In the genomic region with DNA sequence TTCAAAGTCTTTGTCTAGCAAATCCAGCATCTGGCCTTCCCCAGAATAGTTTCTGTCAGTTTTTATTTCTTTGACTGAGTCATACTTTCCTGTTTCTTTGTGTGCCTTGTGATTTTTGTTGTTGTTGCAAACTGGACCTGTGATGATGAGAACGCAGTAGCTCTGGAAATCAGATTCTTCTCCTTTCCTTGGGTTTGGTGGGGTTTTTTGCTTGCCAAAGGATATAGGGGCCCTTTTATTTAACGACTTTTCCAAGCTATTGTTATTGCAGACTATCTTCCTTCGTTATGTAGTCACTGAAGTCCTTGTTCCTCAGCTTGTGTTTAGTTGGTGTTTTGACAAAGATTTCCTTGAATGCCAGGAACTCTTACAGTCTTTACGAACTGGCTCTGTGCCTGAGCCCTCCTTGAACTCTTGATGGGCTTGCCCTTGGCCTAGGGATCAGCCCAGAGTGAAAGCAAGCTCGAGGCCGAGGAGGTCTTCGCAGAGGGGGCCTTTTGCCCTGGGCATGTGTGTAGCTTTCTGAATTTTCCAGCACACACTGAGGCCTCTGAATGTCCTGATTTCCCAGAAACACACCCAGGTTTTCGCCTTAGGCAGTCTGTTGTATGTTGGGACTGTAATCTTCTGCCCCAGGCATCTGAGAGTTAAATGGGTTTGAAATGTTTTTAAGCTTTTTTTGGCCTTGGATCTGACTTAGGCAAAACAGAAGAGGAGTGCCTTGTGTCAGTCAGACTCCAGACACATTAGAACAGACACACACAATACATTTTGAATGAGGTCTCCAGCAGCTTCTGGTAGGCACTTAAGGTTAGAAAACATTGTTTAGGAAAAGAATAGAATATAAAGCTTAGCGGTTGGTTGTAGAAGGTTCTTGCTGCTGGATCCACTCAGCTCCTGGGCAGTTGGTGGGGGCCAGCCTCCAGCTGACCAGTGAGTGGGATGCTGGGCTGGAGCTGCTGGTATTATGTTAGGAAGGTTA, we compare ENCODE assay signal across 1 cellular context.
TF ChIP-seq lines count a peak whose summit lies in the region.

No MANE protein-coding gene starts in this region.

TF ChIP-seq in SK-N-SH, 30 proteins besides CTCF, POLR2A, EP300 and RAD21 (continued from another document):
- no peak for TF ChIP-seq NRF1 (IDR thresholded peaks at IDR 0.05; ENCODE audit: low read depth, low read length)
- TF ChIP-seq JUND (IDR thresholded peaks at IDR 0.05), result peak; percentile 67; the same call in 1 of the 2 replicates
- TF ChIP-seq GATA2 (CRISPR knock-in tag; IDR thresholded peaks at IDR 0.05), result no peak
- TF ChIP-seq YY1 (IDR thresholded peaks at IDR 0.05; ENCODE audit: low read depth), result no peak
- no peak for TF ChIP-seq FOXM1 (IDR thresholded peaks at IDR 0.05; ENCODE audit: low read depth)
- TF ChIP-seq, protein P1, sequence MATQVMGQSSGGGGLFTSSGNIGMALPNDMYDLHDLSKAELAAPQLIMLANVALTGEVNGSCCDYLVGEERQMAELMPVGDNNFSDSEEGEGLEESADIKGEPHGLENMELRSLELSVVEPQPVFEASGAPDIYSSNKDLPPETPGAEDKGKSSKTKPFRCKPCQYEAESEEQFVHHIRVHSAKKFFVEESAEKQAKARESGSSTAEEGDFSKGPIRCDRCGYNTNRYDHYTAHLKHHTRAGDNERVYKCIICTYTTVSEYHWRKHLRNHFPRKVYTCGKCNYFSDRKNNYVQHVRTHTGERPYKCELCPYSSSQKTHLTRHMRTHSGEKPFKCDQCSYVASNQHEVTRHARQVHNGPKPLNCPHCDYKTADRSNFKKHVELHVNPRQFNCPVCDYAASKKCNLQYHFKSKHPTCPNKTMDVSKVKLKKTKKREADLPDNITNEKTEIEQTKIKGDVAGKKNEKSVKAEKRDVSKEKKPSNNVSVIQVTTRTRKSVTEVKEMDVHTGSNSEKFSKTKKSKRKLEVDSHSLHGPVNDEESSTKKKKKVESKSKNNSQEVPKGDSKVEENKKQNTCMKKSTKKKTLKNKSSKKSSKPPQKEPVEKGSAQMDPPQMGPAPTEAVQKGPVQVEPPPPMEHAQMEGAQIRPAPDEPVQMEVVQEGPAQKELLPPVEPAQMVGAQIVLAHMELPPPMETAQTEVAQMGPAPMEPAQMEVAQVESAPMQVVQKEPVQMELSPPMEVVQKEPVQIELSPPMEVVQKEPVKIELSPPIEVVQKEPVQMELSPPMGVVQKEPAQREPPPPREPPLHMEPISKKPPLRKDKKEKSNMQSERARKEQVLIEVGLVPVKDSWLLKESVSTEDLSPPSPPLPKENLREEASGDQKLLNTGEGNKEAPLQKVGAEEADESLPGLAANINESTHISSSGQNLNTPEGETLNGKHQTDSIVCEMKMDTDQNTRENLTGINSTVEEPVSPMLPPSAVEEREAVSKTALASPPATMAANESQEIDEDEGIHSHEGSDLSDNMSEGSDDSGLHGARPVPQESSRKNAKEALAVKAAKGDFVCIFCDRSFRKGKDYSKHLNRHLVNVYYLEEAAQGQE (IDR thresholded peaks at IDR 0.05; ENCODE audit: low read depth, low read length), result no peak
- no peak for TF ChIP-seq RXRA (IDR thresholded peaks at IDR 0.05; ENCODE audit: borderline replicate concordance, low read depth)
- TF ChIP-seq MEF2A (IDR thresholded peaks at IDR 0.05; ENCODE audit: borderline replicate concordance, low read depth), result no peak
- TF ChIP-seq TEAD4 (IDR thresholded peaks at IDR 0.05; ENCODE audit: borderline replicate concordance, insufficient read depth), result no peak
- TF ChIP-seq RFX5 (IDR thresholded peaks at IDR 0.05; ENCODE audit: low read length), result no peak
- TF ChIP-seq EZH2phosphoT487 (IDR thresholded peaks at IDR 0.05; ENCODE audit: borderline replicate concordance, low read depth), result no peak
- TF ChIP-seq, protein P2, sequence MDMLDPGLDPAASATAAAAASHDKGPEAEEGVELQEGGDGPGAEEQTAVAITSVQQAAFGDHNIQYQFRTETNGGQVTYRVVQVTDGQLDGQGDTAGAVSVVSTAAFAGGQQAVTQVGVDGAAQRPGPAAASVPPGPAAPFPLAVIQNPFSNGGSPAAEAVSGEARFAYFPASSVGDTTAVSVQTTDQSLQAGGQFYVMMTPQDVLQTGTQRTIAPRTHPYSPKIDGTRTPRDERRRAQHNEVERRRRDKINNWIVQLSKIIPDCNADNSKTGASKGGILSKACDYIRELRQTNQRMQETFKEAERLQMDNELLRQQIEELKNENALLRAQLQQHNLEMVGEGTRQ (IDR thresholded peaks at IDR 0.05; ENCODE audit: borderline replicate concordance, low read depth, low read length), result no peak
- TF ChIP-seq CHD2 (IDR thresholded peaks at IDR 0.05; ENCODE audit: low read length, partially characterized antibody), result no peak
- TF ChIP-seq MAX (IDR thresholded peaks at IDR 0.05; ENCODE audit: low read depth), result no peak
- TF ChIP-seq, protein P3, sequence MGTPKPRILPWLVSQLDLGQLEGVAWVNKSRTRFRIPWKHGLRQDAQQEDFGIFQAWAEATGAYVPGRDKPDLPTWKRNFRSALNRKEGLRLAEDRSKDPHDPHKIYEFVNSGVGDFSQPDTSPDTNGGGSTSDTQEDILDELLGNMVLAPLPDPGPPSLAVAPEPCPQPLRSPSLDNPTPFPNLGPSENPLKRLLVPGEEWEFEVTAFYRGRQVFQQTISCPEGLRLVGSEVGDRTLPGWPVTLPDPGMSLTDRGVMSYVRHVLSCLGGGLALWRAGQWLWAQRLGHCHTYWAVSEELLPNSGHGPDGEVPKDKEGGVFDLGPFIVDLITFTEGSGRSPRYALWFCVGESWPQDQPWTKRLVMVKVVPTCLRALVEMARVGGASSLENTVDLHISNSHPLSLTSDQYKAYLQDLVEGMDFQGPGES (IDR thresholded peaks at IDR 0.05; ENCODE audit: low read depth, low read length), result no peak
- peak; percentile 8 for TF ChIP-seq SIN3A (IDR thresholded peaks at IDR 0.05; ENCODE audit: borderline replicate concordance, low read depth, low read length)
- no peak for TF ChIP-seq TAF1 (IDR thresholded peaks at IDR 0.05; ENCODE audit: borderline replicate concordance, low read depth, low read length)
- peak; percentile 80; the same call in 1 of the 2 replicates for TF ChIP-seq FOSL2 (IDR thresholded peaks at IDR 0.05; ENCODE audit: borderline replicate concordance, low read depth)
- TF ChIP-seq ELF1 (IDR thresholded peaks at IDR 0.05), result no peak
- TF ChIP-seq SMC3 (IDR thresholded peaks at IDR 0.05; ENCODE audit: low read depth, low read length), result no peak
- no peak for TF ChIP-seq GABPA (IDR thresholded peaks at IDR 0.05; ENCODE audit: low read depth)
- TF ChIP-seq MXI1 (IDR thresholded peaks at IDR 0.05; ENCODE audit: low read depth, low read length), result no peak
